In the genomic region with DNA sequence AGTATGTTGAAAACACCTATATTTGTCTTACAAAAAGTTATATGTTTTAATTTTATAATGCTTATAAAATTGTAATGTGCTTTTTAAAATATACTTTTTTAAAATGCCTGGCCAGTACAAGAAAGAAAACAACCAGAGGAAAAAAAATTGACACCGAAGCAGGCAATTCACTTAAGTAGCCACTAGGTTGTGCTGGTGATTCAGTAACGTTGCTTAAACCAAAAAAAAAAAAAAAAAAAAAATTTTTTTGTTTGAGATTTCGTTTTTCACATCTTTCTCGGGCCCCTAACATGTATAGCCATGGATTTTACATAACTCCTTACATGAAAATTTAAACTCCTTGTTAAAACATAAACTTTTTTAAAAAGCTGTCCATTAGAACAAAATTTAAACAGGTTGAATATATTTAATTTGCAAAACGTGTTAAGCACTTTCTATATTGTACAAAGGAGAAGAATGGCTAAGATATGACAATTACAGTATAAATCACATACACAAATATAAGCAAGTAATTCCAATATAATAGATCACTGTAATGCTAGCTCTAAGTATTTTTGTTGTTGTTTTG, we compare ENCODE assay signal across 9 cellular contexts. TPM values are rescaled to one million over a fixed set of nuclear protein-coding genes. Genes with fewer than 3 reads are reported as not detected.
DNase-seq lines count a peak whose midpoint lies in the region; ATAC-seq, FAIRE-seq and TF ChIP-seq lines count a peak whose summit lies in the region.
"Had no signal": no experiment of that assay in that cellular context is flagged by ENCODE, and none has a peak within 500 bp of the region (broad histone marks: within the 10 kb centered on the region; RNA-seq: fewer than 3 reads in every experiment).

No MANE protein-coding gene starts in this region.

- no peak overlapping the region for H3K4me3 Mint-ChIP-seq in activated T-helper 17 cell treated with anti-CD3 and anti-CD28 coated beads, Interleukin-2, amount 50 U/mL, for 72 hours
- H3K4me3 Mint-ChIP-seq: memory B cell had no signal

- TF ChIP-seq CTCF in D721Med (IDR thresholded peaks at IDR 0.05; ENCODE audit: insufficient read depth, missing control alignments) (peak; percentile 63), Peyer's patch (IDR thresholded peaks at IDR 0.05) (peak in 4 of 6 experiments; percentile 47 to 63 (median 54)), retinal pigment epithelial cell (conservative IDR thresholded peaks at IDR 0.05; ENCODE audit: low read depth, low read length) (peak; percentile 69)

- H3K4me3 ChIP-seq in Peyer's patch (no peak overlapping the region), retinal pigment epithelial cell (ENCODE audit: low read length) (no peak overlapping the region)

- H3K9me3 ChIP-seq in Peyer's patch = no peaks in the 10 kb centered on the region

- H3K4me1 Mint-ChIP-seq in activated T-helper 17 cell treated with anti-CD3 and anti-CD28 coated beads, Interleukin-2, amount 50 U/mL, for 72 hours = no peaks in the 10 kb centered on the region
- H3K4me1 Mint-ChIP-seq: memory B cell had no signal

- DNase-seq in D721Med (ENCODE audit: insufficient read length, low spot score) (no peak), Peyer's patch (no peak), fibroblast of gingiva (ENCODE audit: low read depth) (peak; percentile 15), retinal pigment epithelial cell (ENCODE audit: low read depth) (peak; percentile 7), putamen (ENCODE audit: low spot score) (no peak)

- H3K27ac Mint-ChIP-seq in activated T-helper 17 cell treated with anti-CD3 and anti-CD28 coated beads, Interleukin-2, amount 50 U/mL, for 72 hours = no peak overlapping the region
- H3K27ac Mint-ChIP-seq: memory B cell had no signal

- peaks cover 14% of the 10 kb centered on the region for H3K27me3 Mint-ChIP-seq in activated T-helper 17 cell treated with anti-CD3 and anti-CD28 coated beads, Interleukin-2, amount 50 U/mL, for 72 hours

- H3K36me3 Mint-ChIP-seq in activated T-helper 17 cell treated with anti-CD3 and anti-CD28 coated beads, Interleukin-2, amount 50 U/mL, for 72 hours (ENCODE audit: low read depth) = no peaks in the 10 kb centered on the region
- H3K36me3 Mint-ChIP-seq: memory B cell had no signal

- no peak overlapping the region for H3K27ac ChIP-seq in Peyer's patch

- H3K9me3 Mint-ChIP-seq in activated T-helper 17 cell treated with anti-CD3 and anti-CD28 coated beads, Interleukin-2, amount 50 U/mL, for 72 hours = no peaks in the 10 kb centered on the region
- H3K9me3 Mint-ChIP-seq: memory B cell had no signal

- no peak for TF ChIP-seq POLR2A in Peyer's patch (IDR thresholded peaks at IDR 0.05)

- ATAC-seq in HG02798 (IDR thresholded peaks at IDR 0.05; ENCODE audit: poor library complexity, unreplicated experiment) (peak; percentile 49), HG03097 (IDR thresholded peaks at IDR 0.05; ENCODE audit: low FRiP score, unreplicated experiment) (no peak)
- ATAC-seq in activated T-helper 17 cell treated with anti-CD3 and anti-CD28 coated beads, Interleukin-2, amount 50 U/mL, for 72 hours (replicated peaks) = no peak

- H3K36me3 ChIP-seq in Peyer's patch = no peaks in the 10 kb centered on the region

- H3K4me1 ChIP-seq in Peyer's patch = no peaks in the 10 kb centered on the region

- no peaks in the 10 kb centered on the region for H3K27me3 ChIP-seq in Peyer's patch

- no peak for FAIRE-seq in D721Med (lab: Jason Lieb, UNC)

RNA-seq across cellular contexts. Expression of gene OR8B4, which starts 9.2 kb away (rescaled TPM):
- total RNA-seq in Peyer's patch = not detected
- not detected for total RNA-seq in activated T-helper 17 cell treated with anti-CD3 and anti-CD28 coated beads, Interleukin-2, amount 50 U/mL, for 72 hours

RNA-seq across cellular contexts. Expression of gene OR8B3, which starts 16.6 kb away (rescaled TPM):
- total RNA-seq in Peyer's patch = not detected
- not detected for total RNA-seq in activated T-helper 17 cell treated with anti-CD3 and anti-CD28 coated beads, Interleukin-2, amount 50 U/mL, for 72 hours

RNA-seq across cellular contexts. Expression of gene OR8B8, which starts 30.1 kb away (rescaled TPM):
- total RNA-seq in Peyer's patch = not detected
- not detected for total RNA-seq in activated T-helper 17 cell treated with anti-CD3 and anti-CD28 coated beads, Interleukin-2, amount 50 U/mL, for 72 hours

RNA-seq across cellular contexts. Expression of gene OR8B2, which starts 31.1 kb away (rescaled TPM):
- total RNA-seq in Peyer's patch = not detected
- total RNA-seq in activated T-helper 17 cell treated with anti-CD3 and anti-CD28 coated beads, Interleukin-2, amount 50 U/mL, for 72 hours = not detected

Comparison
In these comparisons a context has a peak if more than half of its experiments do, and no peak if none do; other contexts are left out.
1. DNase-seq: peak in fibroblast of gingiva (single experiment) and retinal pigment epithelial cell (single experiment); none in D721Med (single experiment), Peyer's patch (0 of 3) and putamen (single experiment).
2. Peak in every context shown above with its lines, with median percentiles within 50 percentile points of each other: CTCF ChIP-seq.